10 cellular contexts compared by ENCODE assay signal in the genomic region with DNA sequence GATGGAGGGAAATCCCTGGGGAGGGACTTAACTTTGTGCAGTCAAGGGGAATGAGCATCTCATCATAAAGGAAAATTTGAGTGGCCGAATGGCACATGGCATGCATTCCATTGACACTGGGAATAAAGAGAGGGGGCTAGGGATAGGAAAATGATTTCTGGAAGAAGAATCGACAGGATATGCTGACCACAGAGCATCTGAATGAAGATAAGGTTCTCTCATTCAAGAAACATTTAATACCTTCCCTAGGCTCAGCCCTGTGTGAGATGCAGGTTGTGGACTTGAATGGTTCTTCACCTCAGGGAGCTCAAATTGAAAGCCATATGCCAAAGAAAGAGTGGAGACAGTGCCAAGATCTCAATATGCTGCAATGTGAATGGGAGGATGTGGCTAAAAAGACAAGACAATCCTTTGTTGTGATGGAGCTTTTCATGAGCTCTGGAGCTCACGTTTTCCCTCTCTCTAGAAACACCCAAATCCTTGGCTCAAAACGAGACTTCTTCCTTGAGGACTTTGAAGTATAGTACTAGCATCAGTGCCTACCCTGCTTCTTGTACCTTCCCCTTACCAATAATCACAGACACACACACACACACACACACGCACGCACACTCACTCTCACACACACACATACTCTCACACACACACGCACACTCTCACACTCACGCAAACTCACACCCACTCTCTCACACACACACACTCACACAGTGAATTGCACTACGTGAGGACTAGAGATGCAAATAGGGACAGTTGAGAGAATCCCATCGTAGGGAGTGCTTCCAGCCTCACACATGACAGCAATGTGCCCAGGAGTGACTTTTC.
A peak's percentile ranks its signal among the peaks of the same experiment; 100 is the strongest.
DNase-seq lines count a peak whose midpoint lies in the region; ATAC-seq and TF ChIP-seq lines count a peak whose summit lies in the region.
"Had no signal": no experiment of that assay in that cellular context is flagged by ENCODE, and none has a peak within 500 bp of the region (broad histone marks: within the 10 kb centered on the region; RNA-seq: fewer than 3 reads in every experiment).

No MANE protein-coding gene starts in this region.

- CTCF ChIA-PET in GM10248 (lab: Yijun Ruan, JAX), result interaction anchor here (0.8 to 11.4 kb wide), 26 partner anchors 8 to 719 kb away, joined by 3 to 177 read pairs (median 4); no protein-coding TSS in a partner anchor

- H3K9me3 ChIP-seq in mucosa of descending colon, result no peaks in the 10 kb centered on the region
- H3K9me3 ChIP-seq: prostate gland had no signal

- ATAC-seq in mucosa of descending colon, result peak; percentile 5
- no peak for ATAC-seq in omental fat pad (ENCODE audit: low FRiP score)

- in situ Hi-C loops in GM13976 (cut with MboI; ENCODE audit: low sequenced_read_pairs, unreplicated experiment), result loop anchor here (10.0 kb wide), 1 partner anchor 616 kb away; no protein-coding TSS in a partner anchor

- intact Hi-C loops in mucosa of descending colon (cut with DNase I, micrococcal nuclease), result loop anchor here (2.0 to 5.0 kb wide), 2 partner anchors 614 kb away; no protein-coding TSS in a partner anchor

- POLR2A ChIA-PET in GM10248 (lab: Yijun Ruan, JAX), result no interaction called here

- no peaks in the 10 kb centered on the region for H3K36me3 ChIP-seq in mucosa of descending colon (ENCODE audit: low read depth)
- H3K36me3 ChIP-seq: prostate gland had no signal

- DNase-seq in GM10248 (ENCODE audit: extremely low spot score), result peak; percentile 5
- peak; percentile 19 for DNase-seq in NCI-H446 treated with DMSO at 0.1 percent for 48 hours (lab: John Stamatoyannopoulos, UW)
- peak; percentile 62 for DNase-seq in cerebellar cortex (ENCODE audit: low spot score)
- DNase-seq in mucosa of descending colon, result no peak
- DNase-seq in middle frontal gyrus (ENCODE audit: extremely low spot score, low spot score), result no peak
- no peak for DNase-seq in GM13976 (ENCODE audit: low spot score)
- no peak for DNase-seq in omental fat pad (ENCODE audit: low spot score)
- DNase-seq in activated effector memory CD4-positive, alpha-beta T cell treated with anti-CD3 and anti-CD28 coated beads, Interleukin-2, amount 50 U/mL, for 16 hours, result no peak
- DNase-seq: KG1 had no signal

- H3K4me1 ChIP-seq in mucosa of descending colon (ENCODE audit: low read depth), result peaks cover 2% of the 10 kb centered on the region
- H3K4me1 ChIP-seq: prostate gland had no signal

- TF ChIP-seq CTCF in GM10248 (IDR thresholded peaks at IDR 0.05; ENCODE audit: control extremely low read depth, extremely low read depth, low read depth, missing control alignments) (no peak), mucosa of descending colon (IDR thresholded peaks at IDR 0.05) (no peak), GM13976 (IDR thresholded peaks at IDR 0.05; ENCODE audit: borderline replicate concordance, control extremely low read depth, extremely low read depth, insufficient read depth, missing control alignments) (no peak), omental fat pad (IDR thresholded peaks at IDR 0.05) (no peak)

- no peak overlapping the region for H3K4me3 ChIP-seq in mucosa of descending colon
- H3K4me3 ChIP-seq: prostate gland had no signal

Comparison
In these comparisons a context has a peak if more than half of its experiments do, and no peak if none do; other contexts are left out.
1. DNase-seq: peak in GM10248 (single experiment), NCI-H446 treated with DMSO at 0.1 percent for 48 hours (single experiment) and cerebellar cortex (single experiment); none in mucosa of descending colon (0 of 3), middle frontal gyrus (single experiment), GM13976 (single experiment), omental fat pad (single experiment) and activated effector memory CD4-positive, alpha-beta T cell treated with anti-CD3 and anti-CD28 coated beads, Interleukin-2, amount 50 U/mL, for 16 hours (single experiment).